Comparison of ENCODE assay signal across 34 cellular contexts in genomic region chr1:117389779-117390178, GRCh38.
"Had no signal": no experiment of that assay in that cellular context is flagged by ENCODE, and none has a peak within 500 bp of the region (broad histone marks: within the 10 kb centered on the region; RNA-seq: fewer than 3 reads in every experiment).

No MANE protein-coding gene starts in this region.

- DNase-seq: activated B cell treated with CpG ODN at 0.5 μM for 24 hours; activated CD4-positive, alpha-beta memory T cell treated with anti-CD3 and anti-CD28 coated beads, Interleukin-2, amount 10 ng/mL, durations not matched to agents 7 days and 5 days; activated CD4-positive, alpha-beta T cell treated with anti-CD3 and anti-CD28 coated beads for 48 hours; activated CD4-positive, alpha-beta T cell treated with anti-CD3 and anti-CD28 coated beads, Interleukin-2, amount 10 ng/mL, durations not matched to agents 7 days and 5 days; activated CD4-positive, alpha-beta T cell treated with anti-CD3 and anti-CD28 coated beads, Interleukin-2, amount 50 U/mL, for 48 hours; activated CD4-positive, CD25-positive, alpha-beta regulatory T cell treated with anti-CD3 and anti-CD28 coated beads, Interleukin-2, amount 50 U/mL, for 72 hours; activated CD8-positive, alpha-beta memory T cell treated with anti-CD3 and anti-CD28 coated beads for 24 hours; activated CD8-positive, alpha-beta memory T cell treated with anti-CD3 and anti-CD28 coated beads, Interleukin-2, amount 10 ng/mL, durations not matched to agents 7 days and 5 days; activated CD8-positive, alpha-beta memory T cell treated with anti-CD3 and anti-CD28 coated beads, Interleukin-2, amount 50 U/mL, for 48 hours; activated CD8-positive, alpha-beta T cell treated with anti-CD3 and anti-CD28 coated beads, Interleukin-2, amount 10 ng/mL, durations not matched to agents 7 days and 5 days; activated effector memory CD4-positive, alpha-beta T cell treated with Interleukin-2 at 50 U/mL for 16 hours; activated gamma-delta T cell; activated naive CD4-positive, alpha-beta T cell treated with anti-CD3 and anti-CD28 coated beads, Interleukin-2, amount 10 ng/mL, durations not matched to agents 7 days and 5 days; activated naive CD4-positive, alpha-beta T cell treated with Interleukin-2 at 50 U/mL for 16 hours; activated naive CD8-positive, alpha-beta T cell treated with anti-CD3 and anti-CD28 coated beads, Interleukin-2, amount 10 ng/mL, durations not matched to agents 7 days and 5 days; activated naive CD8-positive, alpha-beta T cell treated with anti-CD3 and anti-CD28 coated beads, Interleukin-2, amount 50 U/mL, for 24 hours; activated T-cell treated with anti-CD3 and anti-CD28 coated beads, Interleukin-2, amount 50 U/mL, for 24 hours; activated T-cell treated with anti-CD3 and anti-CD28 coated beads, Interleukin-2, amount 50 U/mL, for 48 hours; amygdala; anterior cingulate cortex; caudate nucleus; cerebellar nuclear complex; T-helper 1 cell; T-helper 2 cell; T-helper 9 cell had no signal

- H3K27me3 Mint-ChIP-seq: activated B cell treated with CpG ODN at 0.5 μM for 24 hours; activated CD4-positive, alpha-beta memory T cell treated with anti-CD3 and anti-CD28 coated beads, Interleukin-2, amount 10 ng/mL, durations not matched to agents 7 days and 5 days; activated CD4-positive, alpha-beta T cell treated with anti-CD3 and anti-CD28 coated beads, Interleukin-2, amount 10 ng/mL, durations not matched to agents 7 days and 5 days; activated CD8-positive, alpha-beta memory T cell treated with anti-CD3 and anti-CD28 coated beads, Interleukin-2, amount 10 ng/mL, durations not matched to agents 7 days and 5 days; activated naive CD4-positive, alpha-beta T cell treated with anti-CD3 and anti-CD28 coated beads, Interleukin-2, amount 10 ng/mL, durations not matched to agents 7 days and 5 days; activated naive CD8-positive, alpha-beta T cell; activated naive CD8-positive, alpha-beta T cell treated with anti-CD3 and anti-CD28 coated beads, Interleukin-2, amount 10 ng/mL, durations not matched to agents 7 days and 5 days; activated naive CD8-positive, alpha-beta T cell treated with anti-CD3 and anti-CD28 coated beads, Interleukin-2, amount 50 U/mL, for 24 hours; activated T-cell treated with anti-CD3 and anti-CD28 coated beads, Interleukin-2, amount 50 U/mL, for 24 hours; brain; central memory CD8-positive, alpha-beta T cell had no signal

- H3K36me3 Mint-ChIP-seq: activated naive CD8-positive, alpha-beta T cell had no signal

- H3K27ac Mint-ChIP-seq: activated B cell treated with CpG ODN at 0.5 μM for 24 hours; activated CD4-positive, alpha-beta memory T cell treated with anti-CD3 and anti-CD28 coated beads, Interleukin-2, amount 10 ng/mL, durations not matched to agents 7 days and 5 days; activated CD4-positive, alpha-beta T cell treated with anti-CD3 and anti-CD28 coated beads, Interleukin-2, amount 10 ng/mL, durations not matched to agents 7 days and 5 days; activated CD8-positive, alpha-beta memory T cell treated with anti-CD3 and anti-CD28 coated beads, Interleukin-2, amount 10 ng/mL, durations not matched to agents 7 days and 5 days; activated CD8-positive, alpha-beta T cell treated with anti-CD3 and anti-CD28 coated beads, Interleukin-2, amount 10 ng/mL, durations not matched to agents 7 days and 5 days; activated naive CD4-positive, alpha-beta T cell treated with anti-CD3 and anti-CD28 coated beads, Interleukin-2, amount 10 ng/mL, durations not matched to agents 7 days and 5 days; activated naive CD8-positive, alpha-beta T cell; activated naive CD8-positive, alpha-beta T cell treated with anti-CD3 and anti-CD28 coated beads, Interleukin-2, amount 10 ng/mL, durations not matched to agents 7 days and 5 days; activated naive CD8-positive, alpha-beta T cell treated with anti-CD3 and anti-CD28 coated beads, Interleukin-2, amount 50 U/mL, for 24 hours; activated T-cell treated with anti-CD3 and anti-CD28 coated beads, Interleukin-2, amount 50 U/mL, for 24 hours; activated T-helper 2 cell treated with anti-CD3 and anti-CD28 coated beads, Interferon-gamma antibody, Interleukin-2, Interleukin-4, amounts not matched to agents 10 μg/mL and 5 μg/mL and 100 μg/mL, durations not matched to agents 14 hours and 24 hours and 36 hours; T-helper 1 cell treated with Interleukin-12 subunit alpha and Interleukin-12 subunit beta and Interleukin-4 antibody, amounts not matched to agents 30 μg/mL and 1 μg/mL, for 36 hours; T-helper 2 cell treated with Interferon-gamma antibody and Interleukin-4, amounts not matched to agents 5 μg/mL and 100 μg/mL, for 36 hours had no signal

- H3K9me3 ChIP-seq: ascending aorta had no signal

- ATAC-seq: activated CD8-positive, alpha-beta memory T cell treated with anti-CD3 and anti-CD28 coated beads, Interleukin-2, amount 10 ng/mL, durations not matched to agents 7 days and 5 days; activated CD8-positive, alpha-beta T cell treated with anti-CD3 and anti-CD28 coated beads, Interleukin-2, amount 10 ng/mL, durations not matched to agents 7 days and 5 days; activated naive CD8-positive, alpha-beta T cell treated with anti-CD3 and anti-CD28 coated beads, Interleukin-2, amount 50 U/mL, for 24 hours had no signal

- H3K4me3 Mint-ChIP-seq: activated B cell treated with CpG ODN at 0.5 μM for 24 hours; activated CD4-positive, alpha-beta memory T cell treated with anti-CD3 and anti-CD28 coated beads, Interleukin-2, amount 10 ng/mL, durations not matched to agents 7 days and 5 days; activated CD4-positive, alpha-beta T cell treated with anti-CD3 and anti-CD28 coated beads, Interleukin-2, amount 10 ng/mL, durations not matched to agents 7 days and 5 days; activated CD8-positive, alpha-beta memory T cell treated with anti-CD3 and anti-CD28 coated beads, Interleukin-2, amount 10 ng/mL, durations not matched to agents 7 days and 5 days; activated CD8-positive, alpha-beta T cell treated with anti-CD3 and anti-CD28 coated beads, Interleukin-2, amount 10 ng/mL, durations not matched to agents 7 days and 5 days; activated naive CD4-positive, alpha-beta T cell treated with anti-CD3 and anti-CD28 coated beads, Interleukin-2, amount 10 ng/mL, durations not matched to agents 7 days and 5 days; activated naive CD8-positive, alpha-beta T cell; activated naive CD8-positive, alpha-beta T cell treated with anti-CD3 and anti-CD28 coated beads, Interleukin-2, amount 10 ng/mL, durations not matched to agents 7 days and 5 days; activated naive CD8-positive, alpha-beta T cell treated with anti-CD3 and anti-CD28 coated beads, Interleukin-2, amount 50 U/mL, for 24 hours; activated T-cell treated with anti-CD3 and anti-CD28 coated beads, Interleukin-2, amount 50 U/mL, for 24 hours; brain; central memory CD8-positive, alpha-beta T cell; T-helper 1 cell treated with Interleukin-12 subunit alpha and Interleukin-12 subunit beta and Interleukin-4 antibody, amounts not matched to agents 30 μg/mL and 1 μg/mL, for 36 hours; T-helper 2 cell treated with Interferon-gamma antibody and Interleukin-4, amounts not matched to agents 5 μg/mL and 100 μg/mL, for 36 hours had no signal

- H3K27me3 ChIP-seq: ascending aorta, cardiac muscle cell had no signal

- H3K4me3 ChIP-seq: ascending aorta, cardiac muscle cell had no signal

- H3K9me3 Mint-ChIP-seq: activated B cell treated with CpG ODN at 0.5 μM for 24 hours; activated naive CD8-positive, alpha-beta T cell treated with anti-CD3 and anti-CD28 coated beads, Interleukin-2, amount 50 U/mL, for 24 hours; activated T-cell treated with anti-CD3 and anti-CD28 coated beads, Interleukin-2, amount 50 U/mL, for 24 hours; central memory CD8-positive, alpha-beta T cell; T-helper 1 cell treated with Interleukin-12 subunit alpha and Interleukin-12 subunit beta and Interleukin-4 antibody, amounts not matched to agents 30 μg/mL and 1 μg/mL, for 36 hours; T-helper 2 cell treated with Interferon-gamma antibody and Interleukin-4, amounts not matched to agents 5 μg/mL and 100 μg/mL, for 36 hours had no signal

- H3K36me3 ChIP-seq: ascending aorta, cardiac muscle cell had no signal

- H3K27ac ChIP-seq: ascending aorta, cardiac muscle cell, VCaP had no signal
